In the genomic region with DNA sequence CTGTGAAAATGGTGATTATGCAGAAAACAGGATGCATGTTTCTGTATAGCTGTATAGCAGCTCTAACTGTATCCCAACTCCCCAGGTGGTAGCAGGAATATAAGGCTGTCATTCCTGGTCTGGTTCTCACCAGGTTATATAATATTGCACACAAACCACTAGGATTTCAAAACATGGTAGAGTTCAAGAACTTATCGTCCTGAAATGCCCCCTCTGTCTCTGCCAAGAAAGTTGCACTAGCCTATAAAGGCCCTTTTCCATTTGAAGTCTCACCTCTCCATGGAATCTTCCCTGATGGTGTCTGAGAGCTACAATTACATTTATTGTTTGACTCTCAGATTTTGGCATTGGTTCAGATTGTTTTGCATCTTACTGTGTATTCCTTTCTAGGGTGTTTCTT, we compare ENCODE assay signal across 31 cellular contexts.
"Had no signal": no experiment of that assay in that cellular context is flagged by ENCODE, and none has a peak within 500 bp of the region (broad histone marks: within the 10 kb centered on the region; RNA-seq: fewer than 3 reads in every experiment).

No MANE protein-coding gene starts in this region.

- H3K27me3 Mint-ChIP-seq: activated B cell treated with CpG ODN at 0.5 μM for 24 hours; activated CD4-positive, alpha-beta memory T cell treated with anti-CD3 and anti-CD28 coated beads for 36 hours; activated CD4-positive, alpha-beta T cell treated with anti-CD3 and anti-CD28 coated beads, Interleukin-2, amount 10 ng/mL, durations not matched to agents 24 days and 14 days; activated naive CD8-positive, alpha-beta T cell treated with anti-CD3 and anti-CD28 coated beads for 36 hours had no signal

- H3K27ac ChIP-seq: adrenal gland, body of pancreas, brain microvascular endothelial cell, breast epithelium, VCaP had no signal

- ATAC-seq: activated CD8-positive, alpha-beta T cell treated with anti-CD3 and anti-CD28 coated beads for 36 hours; activated naive CD4-positive, alpha-beta T cell treated with anti-CD3 and anti-CD28 coated beads, Interleukin-2, amount 50 U/mL, for 72 hours; activated T-cell treated with anti-CD3 and anti-CD28 coated beads, Interleukin-2, amount 50 U/mL, for 4 hours; activated T-cell treated with anti-CD3 and anti-CD28 coated beads, Interleukin-2, amount 50 U/mL, for 72 hours; activated T-helper 17 cell treated with anti-CD3 and anti-CD28 coated beads, Interleukin-2, amount 50 U/mL, for 72 hours; body of pancreas; T-helper 17 cell had no signal

- H3K27ac Mint-ChIP-seq: activated B cell treated with CpG ODN at 0.5 μM for 24 hours; activated CD4-positive, alpha-beta memory T cell treated with anti-CD3 and anti-CD28 coated beads for 36 hours; activated CD4-positive, alpha-beta T cell treated with anti-CD3 and anti-CD28 coated beads, Interleukin-2, amount 10 ng/mL, durations not matched to agents 24 days and 14 days; activated CD8-positive, alpha-beta T cell treated with anti-CD3 and anti-CD28 coated beads for 36 hours; activated naive CD4-positive, alpha-beta T cell treated with anti-CD3 and anti-CD28 coated beads for 36 hours; activated naive CD4-positive, alpha-beta T cell treated with anti-CD3 and anti-CD28 coated beads, Interleukin-2, amount 50 U/mL, for 72 hours; activated naive CD8-positive, alpha-beta T cell treated with anti-CD3 and anti-CD28 coated beads for 36 hours; activated T-cell treated with anti-CD3 and anti-CD28 coated beads, Interleukin-2, amount 50 U/mL, for 72 hours; activated T-helper 1 cell treated with anti-CD3 and anti-CD28 coated beads, Interleukin-12 subunit alpha, Interleukin-12 subunit beta, Interleukin-2, Interleukin-4 antibody, amounts not matched to agents 30 ng/mL and 10 ng/mL and 1 ng/mL, durations not matched to agents 14 hours and 24 hours and 36 hours; activated T-helper 17 cell treated with anti-CD3 and anti-CD28 coated beads, Interleukin-2, amount 50 U/mL, for 72 hours; T-helper 17 cell had no signal

- H3K4me1 Mint-ChIP-seq: activated B cell treated with CpG ODN at 0.5 μM for 24 hours; activated CD4-positive, alpha-beta T cell treated with anti-CD3 and anti-CD28 coated beads, Interleukin-2, amount 10 ng/mL, durations not matched to agents 24 days and 14 days; activated naive CD8-positive, alpha-beta T cell treated with anti-CD3 and anti-CD28 coated beads for 36 hours; activated T-helper 17 cell treated with anti-CD3 and anti-CD28 coated beads, Interleukin-2, amount 50 U/mL, for 72 hours; T-helper 17 cell had no signal

- H3K4me1 ChIP-seq: adrenal gland, body of pancreas, breast epithelium had no signal

- H3K27me3 ChIP-seq: adrenal gland, brain microvascular endothelial cell, breast epithelium had no signal

- H3K4me3 Mint-ChIP-seq: activated B cell treated with CpG ODN at 0.5 μM for 24 hours; activated CD4-positive, alpha-beta memory T cell treated with anti-CD3 and anti-CD28 coated beads for 36 hours; activated CD4-positive, alpha-beta T cell treated with anti-CD3 and anti-CD28 coated beads, Interleukin-2, amount 10 ng/mL, durations not matched to agents 24 days and 14 days; activated CD8-positive, alpha-beta T cell treated with anti-CD3 and anti-CD28 coated beads for 36 hours; activated naive CD4-positive, alpha-beta T cell treated with anti-CD3 and anti-CD28 coated beads for 36 hours; activated naive CD8-positive, alpha-beta T cell treated with anti-CD3 and anti-CD28 coated beads for 36 hours; activated T-cell treated with anti-CD3 and anti-CD28 coated beads, Interleukin-2, amount 50 U/mL, for 4 hours; activated T-cell treated with anti-CD3 and anti-CD28 coated beads, Interleukin-2, amount 50 U/mL, for 72 hours; activated T-helper 1 cell treated with anti-CD3 and anti-CD28 coated beads, Interleukin-12 subunit alpha, Interleukin-12 subunit beta, Interleukin-2, Interleukin-4 antibody, amounts not matched to agents 30 ng/mL and 10 ng/mL and 1 ng/mL, durations not matched to agents 14 hours and 24 hours and 36 hours; activated T-helper 17 cell treated with anti-CD3 and anti-CD28 coated beads, Interleukin-2, amount 50 U/mL, for 72 hours; T-helper 17 cell had no signal

- H3K9me3 Mint-ChIP-seq: activated B cell treated with CpG ODN at 0.5 μM for 24 hours; activated CD4-positive, alpha-beta T cell treated with anti-CD3 and anti-CD28 coated beads, Interleukin-2, amount 10 ng/mL, durations not matched to agents 24 days and 14 days; activated CD8-positive, alpha-beta T cell treated with anti-CD3 and anti-CD28 coated beads for 36 hours; activated naive CD8-positive, alpha-beta T cell treated with anti-CD3 and anti-CD28 coated beads for 36 hours; activated T-cell treated with anti-CD3 and anti-CD28 coated beads, Interleukin-2, amount 50 U/mL, for 4 hours had no signal

- H3K4me3 ChIP-seq: adrenal gland, body of pancreas, breast epithelium had no signal

- H3K9me3 ChIP-seq: adrenal gland, body of pancreas, breast epithelium had no signal

- H3K36me3 Mint-ChIP-seq: activated CD4-positive, alpha-beta memory T cell treated with anti-CD3 and anti-CD28 coated beads for 36 hours; activated naive CD4-positive, alpha-beta T cell treated with anti-CD3 and anti-CD28 coated beads, Interleukin-2, amount 50 U/mL, for 72 hours; activated naive CD8-positive, alpha-beta T cell treated with anti-CD3 and anti-CD28 coated beads for 36 hours had no signal

- H3K36me3 ChIP-seq: adrenal gland, brain microvascular endothelial cell, breast epithelium had no signal

- DNase-seq: activated B cell treated with CpG ODN at 0.5 μM for 24 hours; activated CD4-positive, alpha-beta memory T cell treated with anti-CD3 and anti-CD28 coated beads for 36 hours; activated CD4-positive, alpha-beta T cell treated with anti-CD3 and anti-CD28 coated beads for 4 hours; activated CD4-positive, alpha-beta T cell treated with anti-CD3 and anti-CD28 coated beads, Interleukin-2, amount 10 ng/mL, durations not matched to agents 24 days and 14 days; activated CD4-positive, alpha-beta T cell treated with anti-CD3 and anti-CD28 coated beads, Interleukin-2, amount 50 U/mL, for 1 hour; activated CD4-positive, alpha-beta T cell treated with anti-CD3 and anti-CD28 coated beads, Interleukin-2, amount 50 U/mL, for 4 hours; activated CD4-positive, CD25-positive, alpha-beta regulatory T cell treated with anti-CD3 and anti-CD28 coated beads, Interleukin-2, amount 50 U/mL, for 72 hours; activated CD8-positive, alpha-beta memory T cell treated with anti-CD3 and anti-CD28 coated beads, Interleukin-2, amount 50 U/mL, for 4 hours; activated CD8-positive, alpha-beta T cell treated with anti-CD3 and anti-CD28 coated beads for 36 hours; activated effector memory CD4-positive, alpha-beta T cell treated with anti-CD3 and anti-CD28 coated beads, Interleukin-2, amount 50 U/mL, for 16 hours; activated gamma-delta T cell treated with Interleukin-2 at 50 U/mL for 16 hours; activated naive CD4-positive, alpha-beta T cell; activated naive CD4-positive, alpha-beta T cell treated with anti-CD3 and anti-CD28 coated beads for 36 hours; activated naive CD4-positive, alpha-beta T cell treated with anti-CD3 and anti-CD28 coated beads, Interleukin-2, amount 50 U/mL, for 16 hours; activated naive CD8-positive, alpha-beta T cell treated with anti-CD3 and anti-CD28 coated beads for 36 hours; activated T-cell treated with anti-CD3 and anti-CD28 coated beads for 4 hours; activated T-cell treated with anti-CD3 and anti-CD28 coated beads, Interleukin-2, amount 50 U/mL, for 1 hour; activated T-cell treated with anti-CD3 and anti-CD28 coated beads, Interleukin-2, amount 50 U/mL, for 4 hours; activated T-cell treated with anti-CD3 and anti-CD28 coated beads, Interleukin-2, amount 50 U/mL, for 72 hours; adrenal gland; amniotic stem cell; aorta; body of pancreas; brain microvascular endothelial cell; central memory CD4-positive, alpha-beta T cell; T-helper 17 cell had no signal
